20 cellular contexts compared by ENCODE assay signal in the genomic region with DNA sequence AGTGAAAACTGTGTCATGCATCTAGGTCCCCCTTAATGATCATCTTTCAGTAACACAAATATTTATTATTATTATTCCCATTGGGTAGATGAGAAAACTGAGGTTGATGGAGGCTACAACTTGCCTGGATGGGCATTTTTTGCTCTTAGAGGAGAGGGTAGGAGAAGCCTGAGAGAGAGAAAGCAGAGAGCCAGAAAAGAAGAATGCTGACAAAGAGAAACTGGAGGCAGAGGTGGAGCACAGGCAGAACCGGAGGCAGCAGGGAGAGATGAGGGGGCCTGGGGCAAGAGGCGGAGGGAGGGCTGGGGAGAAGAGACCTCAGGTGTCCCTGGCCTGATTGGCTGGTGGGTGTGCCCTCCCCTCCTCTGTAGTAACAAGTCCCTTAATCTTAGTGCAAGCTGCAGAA. TPM values are rescaled to one million over a fixed set of nuclear protein-coding genes. Genes with fewer than 3 reads are reported as not detected.
DNase-seq lines count a peak whose midpoint lies in the region; TF ChIP-seq lines count a peak whose summit lies in the region.
"Had no signal": no experiment of that assay in that cellular context is flagged by ENCODE, and none has a peak within 500 bp of the region (broad histone marks: within the 10 kb centered on the region; RNA-seq: fewer than 3 reads in every experiment).

No MANE protein-coding gene starts in this region.

- H3T11ph ChIP-seq in H9 (ENCODE audit: low read length): no peak overlapping the region

- H3K36me3 Mint-ChIP-seq in H9 (ENCODE audit: insufficient read depth in 1 of 3, low read depth in 3 of 3) (peaks cover 10 to 29% (median 15%) of the 10 kb centered on the region in 3 experiments; a peak in 6 of 7 replicates), progenitor cell of endocrine pancreas (ENCODE audit: insufficient read depth) (peaks cover 4% of the 10 kb centered on the region)
- H3K36me3 Mint-ChIP-seq: CD4-positive, CD25-positive, alpha-beta regulatory T cell had no signal

- H2AK5ac ChIP-seq in H9 (ENCODE audit: insufficient read length, low read length): no peak overlapping the region

- no peak overlapping the region for H4K5ac ChIP-seq in H9 (ENCODE audit: insufficient read length, low read depth, low read length)

- no peak overlapping the region for H3K18ac ChIP-seq in H9 (ENCODE audit: insufficient read length, low read depth, low read length)

- H3K27ac ChIP-seq in H9 (ENCODE audit: insufficient read length, low read depth, low read length) (no peak overlapping the region), WERI-Rb-1 (no peak overlapping the region)
- H3K27ac ChIP-seq: Peyer's patch, SJCRH30 had no signal

- no peak overlapping the region for H3K56ac ChIP-seq in H9 (ENCODE audit: insufficient read length, low read depth, low read length)

- H3K9ac ChIP-seq in H9 (ENCODE audit: extremely low read depth, insufficient read length, low read length) (no peak overlapping the region), iPS-15b (ENCODE audit: low read depth, low read length) (no peak overlapping the region)

- H3K9me3 Mint-ChIP-seq in H9 (no peaks in the 10 kb centered on the region), progenitor cell of endocrine pancreas (ENCODE audit: low read depth) (no peaks in the 10 kb centered on the region)

- peaks cover 16% of the 10 kb centered on the region for H3K27me3 Mint-ChIP-seq in H9 (ENCODE audit: low read depth)
- H3K27me3 Mint-ChIP-seq in progenitor cell of endocrine pancreas: peaks cover 10% of the 10 kb centered on the region

- H2BK120ac ChIP-seq in H9 (ENCODE audit: low read depth, low read length, poor library complexity, severe bottlenecking): no peak overlapping the region

- no peak overlapping the region for H2BK20ac ChIP-seq in H9 (ENCODE audit: low read depth, low read length, poor library complexity, severe bottlenecking)

- no peak overlapping the region for H2AFZ ChIP-seq in H9 (ENCODE audit: low read length)

- H3K4me1 ChIP-seq in H9 (ENCODE audit: insufficient read depth, low read length) (peaks cover 27% of the 10 kb centered on the region), iPS-15b (ENCODE audit: control insufficient read depth, insufficient read depth, low read length) (peaks cover 56% of the 10 kb centered on the region)

- no peaks in the 10 kb centered on the region; the same call in 1 of the 2 replicates for H3K27me3 ChIP-seq in H9 (ENCODE audit: insufficient read depth, low read length)
- peaks cover 40% of the 10 kb centered on the region for H3K27me3 ChIP-seq in WERI-Rb-1 (ENCODE audit: insufficient read depth, low read depth, severe bottlenecking)
- peaks cover 41% of the 10 kb centered on the region for H3K27me3 ChIP-seq in iPS-15b (ENCODE audit: control insufficient read depth, insufficient read depth, low read length)

- H3K27ac Mint-ChIP-seq in H9 (peak overlapping the region in 2 of 3 experiments; percentile 51 to 90; a peak in 4 of 7 replicates), progenitor cell of endocrine pancreas (peak overlapping the region; percentile 98)

- H3K36me3 ChIP-seq in WERI-Rb-1 (no peaks in the 10 kb centered on the region), iPS-15b (ENCODE audit: control insufficient read depth, insufficient read depth, low read length) (no peaks in the 10 kb centered on the region)
- H3K36me3 ChIP-seq: Peyer's patch, SJCRH30 had no signal

- H3K23ac ChIP-seq in H9 (ENCODE audit: insufficient read length, low read depth, low read length): no peak overlapping the region

- H3K9me3 ChIP-seq in H9 (ENCODE audit: control insufficient read depth, low read depth, low read length) (no peaks in the 10 kb centered on the region), WERI-Rb-1 (ENCODE audit: severe bottlenecking) (no peaks in the 10 kb centered on the region), iPS-15b (ENCODE audit: control insufficient read depth, insufficient read depth, low read length) (no peaks in the 10 kb centered on the region)
- H3K9me3 ChIP-seq: Peyer's patch, SJCRH30 had no signal

- H3K4me3 ChIP-seq in WERI-Rb-1 (ENCODE audit: low read depth, low read length) (no peak overlapping the region), iPS-15b (ENCODE audit: low read depth, low read length) (peak overlapping the region; percentile 20)
- H3K4me3 ChIP-seq: GM12878, Peyer's patch, SJCRH30 had no signal

- H3K14ac ChIP-seq in H9 (ENCODE audit: insufficient read depth, low read length): no peak overlapping the region

- no CpG with 5 or more reads among the region's 2 CpGs for WGBS in H9 (ENCODE audit: extremely low coverage, insufficient read length, low lambda C conversion rate)

- H3K4me1 Mint-ChIP-seq in H9 (peaks cover 74 to 77% of the 10 kb centered on the region in 2 experiments), progenitor cell of endocrine pancreas (ENCODE audit: low read depth) (peaks cover 53% of the 10 kb centered on the region)

- H3K4me2 ChIP-seq in H9 (ENCODE audit: insufficient read depth, insufficient read length, low read length): no peak overlapping the region

- peaks cover 34% of the 10 kb centered on the region for H3K23me2 ChIP-seq in H9 (ENCODE audit: insufficient read length, low read depth, low read length, poor library complexity, severe bottlenecking)

- H4K8ac ChIP-seq in H9 (replicated peaks; ENCODE audit: insufficient read length, low read depth, low read length): no peak overlapping the region

- H4K91ac ChIP-seq in H9 (ENCODE audit: insufficient read length, low read depth, low read length): no peak overlapping the region

- no peak overlapping the region for H2BK15ac ChIP-seq in H9 (ENCODE audit: low read depth, low read length)

- H3K4me3 Mint-ChIP-seq in H9 (peak overlapping the region; percentile 65 to 71), progenitor cell of endocrine pancreas (ENCODE audit: low read depth) (no peak overlapping the region)

- DNase-seq in H9 (peak; percentile 94), WERI-Rb-1 (peak; percentile 67), progenitor cell of endocrine pancreas (ENCODE audit: low spot score, unreplicated experiment) (no peak), mesenteric fat pad (ENCODE audit: low spot score) (no peak), D341Med (ENCODE audit: low spot score) (no peak)
- no peak for DNase-seq in central memory CD4-positive, alpha-beta T cell
- DNase-seq: activated CD4-positive, alpha-beta T cell treated with anti-CD3 and anti-CD28 coated beads for 4 hours; activated naive CD4-positive, alpha-beta T cell treated with Interleukin-2 at 50 U/mL for 16 hours; activated T-cell treated with anti-CD3 and anti-CD28 coated beads, Interleukin-2, amount 50 U/mL, for 48 hours; amniotic stem cell; CD4-positive, CD25-positive, alpha-beta regulatory T cell; hypothalamus; Kasumi-1; kidney glomerular epithelial cell; NCI-H1930; Peyer's patch had no signal

- no peak overlapping the region for H2BK5ac ChIP-seq in H9 (ENCODE audit: insufficient read length, low read length)

- TF ChIP-seq CTCF in H9 (conservative IDR thresholded peaks at IDR 0.05): no peak
- no peak for TF ChIP-seq CTCF in WERI-Rb-1 (IDR thresholded peaks at IDR 0.05; ENCODE audit: low read depth, low read length)
- TF ChIP-seq CTCF in progenitor cell of endocrine pancreas (IDR thresholded peaks at IDR 0.05; ENCODE audit: unreplicated experiment): no peak

- no peak overlapping the region for H2BK12ac ChIP-seq in H9 (ENCODE audit: insufficient read length, low read depth, low read length)

- no peaks in the 10 kb centered on the region for H3K79me2 ChIP-seq in H9 (ENCODE audit: insufficient read depth, low read length)

- no peak overlapping the region for H3K4ac ChIP-seq in H9 (ENCODE audit: low read depth, low read length)

- no peaks in the 10 kb centered on the region for H4K20me1 ChIP-seq in H9 (ENCODE audit: control insufficient read depth, insufficient read depth, insufficient read length)

- H3K79me1 ChIP-seq in H9 (ENCODE audit: insufficient read depth, low read depth, low read length, poor library complexity, severe bottlenecking): peaks cover 3% of the 10 kb centered on the region

RNA-seq across cellular contexts. Expression of gene BLACAT1, which starts 4.1 kb away (rescaled TPM):
- 3.8 and 4.0 TPM in 2 replicates for total RNA-seq in H9 (2021)
- total RNA-seq in progenitor cell of endocrine pancreas: 6.3 and 6.7 TPM in 2 replicates
- not detected for total RNA-seq in mesenteric fat pad
- total RNA-seq: lung microvascular endothelial cell had no signal

RNA-seq across cellular contexts. Expression of gene LEMD1, which starts 29.9 kb away (rescaled TPM):
- total RNA-seq in H9 (2021) (11.8 and 11.9 TPM in 2 replicates), progenitor cell of endocrine pancreas (13.9 and 15.2 TPM in 2 replicates), mesenteric fat pad (not detected)
- total RNA-seq: CD4-positive, CD25-positive, alpha-beta regulatory T cell; GM12878; lung microvascular endothelial cell had no signal

RNA-seq across cellular contexts. Expression of gene CDK18, which starts 52.7 kb away (rescaled TPM):
- total RNA-seq in H9 (2021) (34.6 and 38.5 TPM in 2 replicates), progenitor cell of endocrine pancreas (23.9 and 24.5 TPM in 2 replicates), mesenteric fat pad (4.0 TPM)

Comparison
In these comparisons a context has a peak if more than half of its experiments do, and no peak if none do; other contexts are left out.
1. DNase-seq: peak in H9 (single experiment) and WERI-Rb-1 (single experiment); none in progenitor cell of endocrine pancreas (single experiment), mesenteric fat pad (single experiment), central memory CD4-positive, alpha-beta T cell (single experiment) and D341Med (single experiment).
2. RNA of gene LEMD1, which starts 29.9 kb away (total RNA-seq): 13.9 to 15.2 TPM in progenitor cell of endocrine pancreas and 11.8 to 11.9 TPM in H9; not detected in mesenteric fat pad (single experiment); every median in the first group is over 10 times any median in the second.